ENCODE assay signal across 12 cellular contexts in the genomic region with DNA sequence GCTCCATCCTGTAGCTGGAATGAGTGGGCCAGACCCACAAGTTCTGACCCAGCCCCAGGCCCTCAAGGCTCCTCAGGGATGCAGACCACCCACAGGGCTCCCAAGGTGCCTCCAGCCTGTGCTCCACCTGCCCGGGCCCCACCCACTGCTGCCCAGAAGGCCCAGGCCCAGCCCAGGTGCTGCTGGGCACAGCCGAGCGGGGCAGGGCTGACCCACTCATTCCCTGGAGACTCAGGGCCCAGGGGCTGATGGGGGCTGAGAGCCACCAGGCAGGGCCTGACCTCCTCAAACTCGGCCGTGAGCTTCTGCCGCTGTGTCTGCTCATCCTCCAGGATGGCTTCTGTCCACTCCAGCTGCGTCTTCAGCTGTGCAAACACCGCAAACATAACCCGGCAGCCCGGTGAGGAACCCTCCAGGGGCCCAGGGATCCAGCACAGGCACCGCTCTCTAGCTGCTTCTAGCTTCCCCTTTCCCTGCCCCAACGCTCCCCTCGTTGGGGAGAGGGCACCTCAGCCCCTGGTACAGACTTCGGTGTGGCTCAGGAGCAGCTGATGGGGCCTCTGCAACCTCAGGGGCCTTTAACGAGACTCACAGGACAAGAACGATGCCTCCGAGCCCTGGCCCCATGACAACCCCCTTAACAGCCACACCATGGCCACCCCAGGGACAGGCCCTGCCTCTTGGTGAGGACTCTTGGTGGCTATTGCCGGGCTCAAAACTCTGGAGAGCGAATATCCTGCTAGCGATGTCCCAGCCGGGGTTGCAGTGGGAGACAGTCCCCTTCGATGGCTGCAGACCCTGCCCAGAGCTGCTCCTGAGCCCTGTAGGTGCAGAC. TPM values are rescaled to one million over a fixed set of nuclear protein-coding genes. Genes with fewer than 3 reads are reported as not detected.
A peak's percentile ranks its signal among the peaks of the same experiment; 100 is the strongest.
DNase-seq lines count a peak whose midpoint lies in the region; ATAC-seq and TF ChIP-seq lines count a peak whose summit lies in the region.
"Had no signal": no experiment of that assay in that cellular context is flagged by ENCODE, and none has a peak within 500 bp of the region (broad histone marks: within the 10 kb centered on the region; RNA-seq: fewer than 3 reads in every experiment).

No MANE protein-coding gene starts in this region.

- H3K36me3 ChIP-seq in tibial nerve = peaks cover 0 to 82% (median 7%) of the 10 kb centered on the region in 3 donors
- H3K36me3 ChIP-seq in neural progenitor cell = no peaks in the 10 kb centered on the region

- peaks cover 42% of the 10 kb centered on the region for H4K20me1 ChIP-seq in neural progenitor cell (ENCODE audit: low read depth)

- peaks cover 20% of the 10 kb centered on the region for H3K4me1 Mint-ChIP-seq in activated naive CD4-positive, alpha-beta T cell treated with anti-CD3 and anti-CD28 coated beads, Interleukin-2, amount 10 ng/mL, durations not matched to agents 7 days and 5 days
- no peaks in the 10 kb centered on the region for H3K4me1 Mint-ChIP-seq in stimulated activated memory B cell treated with anti-CD40 and anti-IgM and Interleukin-4, amounts not matched to agents 10 μg/mL and 1 μg/mL and 100 μg/mL, for 72 hours
- peaks cover 10% of the 10 kb centered on the region for H3K4me1 Mint-ChIP-seq in neural progenitor cell

- ATAC-seq in left lobe of liver (no peak), GM19397 (IDR thresholded peaks at IDR 0.05; ENCODE audit: unreplicated experiment) (no peak)
- no peak for ATAC-seq in stimulated activated memory B cell treated with anti-CD40 and anti-IgM and Interleukin-4, amounts not matched to agents 10 μg/mL and 1 μg/mL and 100 μg/mL, for 72 hours

- no peaks in the 10 kb centered on the region for H3F3A ChIP-seq in neural progenitor cell (ENCODE audit: low read depth)

- no peaks in the 10 kb centered on the region for H3K27me3 Mint-ChIP-seq in activated naive CD4-positive, alpha-beta T cell treated with anti-CD3 and anti-CD28 coated beads, Interleukin-2, amount 10 ng/mL, durations not matched to agents 7 days and 5 days
- no peaks in the 10 kb centered on the region for H3K27me3 Mint-ChIP-seq in stimulated activated memory B cell treated with anti-CD40 and anti-IgM and Interleukin-4, amounts not matched to agents 10 μg/mL and 1 μg/mL and 100 μg/mL, for 72 hours
- H3K27me3 Mint-ChIP-seq in neural progenitor cell (ENCODE audit: insufficient read depth, low read depth) = peaks cover 7% of the 10 kb centered on the region

- CTCF ChIA-PET in activated naive CD4-positive, alpha-beta T cell treated with anti-CD3 and anti-CD28 coated beads, Interleukin-2, amount 10 ng/mL, durations not matched to agents 7 days and 5 days (lab: Charles Lee) = interaction anchor here (0.6 to 1.5 kb wide), 6 partner anchors 9 to 381 kb away, joined by 3 to 6 read pairs (median 3); no protein-coding TSS in a partner anchor

- no peak overlapping the region for H3K27ac Mint-ChIP-seq in activated naive CD4-positive, alpha-beta T cell treated with anti-CD3 and anti-CD28 coated beads, Interleukin-2, amount 10 ng/mL, durations not matched to agents 7 days and 5 days
- H3K27ac Mint-ChIP-seq in stimulated activated memory B cell treated with anti-CD40 and anti-IgM and Interleukin-4, amounts not matched to agents 10 μg/mL and 1 μg/mL and 100 μg/mL, for 72 hours = no peak overlapping the region
- no peak overlapping the region for H3K27ac Mint-ChIP-seq in neural progenitor cell

- H3K27me3 ChIP-seq in tibial nerve (no peaks in the 10 kb centered on the region), neural progenitor cell (no peaks in the 10 kb centered on the region)

- H3K79me2 ChIP-seq in neural progenitor cell (ENCODE audit: low read depth) = no peaks in the 10 kb centered on the region

- peak; percentile 17 for DNase-seq in activated naive CD4-positive, alpha-beta T cell treated with anti-CD3 and anti-CD28 coated beads, Interleukin-2, amount 10 ng/mL, durations not matched to agents 7 days and 5 days
- DNase-seq in activated naive CD4-positive, alpha-beta T cell (lab: John Stamatoyannopoulos, UW) = no peak
- peak; percentile 70 for DNase-seq in SHP77 treated with DMSO at 0.1 percent for 48 hours (lab: John Stamatoyannopoulos, UW)
- peak; percentile 44 for DNase-seq in left lobe of liver (ENCODE audit: low spot score)
- DNase-seq in tibial nerve (ENCODE audit: low spot score in 2 of 2) = no peak
- DNase-seq in neural progenitor cell (ENCODE audit: low spot score) = no peak
- DNase-seq: activated CD4-positive, alpha-beta T cell treated with anti-CD3 and anti-CD28 coated beads, Interleukin-2, amount 50 U/mL, for 4 hours; anterior cingulate cortex; erythroblast; occipital lobe had no signal

- no peak for TF ChIP-seq EP300 in tibial nerve (IDR thresholded peaks at IDR 0.05)

- H3K9me3 ChIP-seq in tibial nerve (no peaks in the 10 kb centered on the region), neural progenitor cell (ENCODE audit: low read depth) (no peaks in the 10 kb centered on the region)

- H3K27ac ChIP-seq in tibial nerve (peak overlapping the region in 3 of 4 donors; percentile 26 to 56 (median 26)), neural progenitor cell (no peak overlapping the region)

- WGBS in tibial nerve, 2 donors = 55 to 67% methylated on average over 13 to 14 of the region's 22 CpGs

- H3K4me3 ChIP-seq in tibial nerve (no peak overlapping the region), neural progenitor cell (no peak overlapping the region)

- peaks cover 0 to 60% (median 7%) of the 10 kb centered on the region in 4 donors for H3K4me1 ChIP-seq in tibial nerve
- no peaks in the 10 kb centered on the region for H3K4me1 ChIP-seq in neural progenitor cell

- H3K4me3 Mint-ChIP-seq in activated naive CD4-positive, alpha-beta T cell treated with anti-CD3 and anti-CD28 coated beads, Interleukin-2, amount 10 ng/mL, durations not matched to agents 7 days and 5 days = no peak overlapping the region
- H3K4me3 Mint-ChIP-seq in stimulated activated memory B cell treated with anti-CD40 and anti-IgM and Interleukin-4, amounts not matched to agents 10 μg/mL and 1 μg/mL and 100 μg/mL, for 72 hours = no peak overlapping the region
- H3K4me3 Mint-ChIP-seq in neural progenitor cell = no peak overlapping the region

- no peak overlapping the region for H3K4me2 ChIP-seq in neural progenitor cell

- H3K9ac ChIP-seq in neural progenitor cell = no peak overlapping the region

- TF ChIP-seq CTCF in tibial nerve (IDR thresholded peaks at IDR 0.05) (no peak), neural progenitor cell (IDR thresholded peaks at IDR 0.05) (no peak)

- TF ChIP-seq POLR2A in tibial nerve (IDR thresholded peaks at IDR 0.05) = no peak

- H2AFZ ChIP-seq in neural progenitor cell (replicated peaks) = no peak overlapping the region

- H3K36me3 Mint-ChIP-seq in activated naive CD4-positive, alpha-beta T cell treated with anti-CD3 and anti-CD28 coated beads, Interleukin-2, amount 10 ng/mL, durations not matched to agents 7 days and 5 days = peaks cover 16% of the 10 kb centered on the region
- H3K36me3 Mint-ChIP-seq in stimulated activated memory B cell treated with anti-CD40 and anti-IgM and Interleukin-4, amounts not matched to agents 10 μg/mL and 1 μg/mL and 100 μg/mL, for 72 hours = peaks cover 22% of the 10 kb centered on the region
- H3K36me3 Mint-ChIP-seq in neural progenitor cell = peaks cover 2% of the 10 kb centered on the region

- no peaks in the 10 kb centered on the region for H3K9me3 Mint-ChIP-seq in activated naive CD4-positive, alpha-beta T cell treated with anti-CD3 and anti-CD28 coated beads, Interleukin-2, amount 10 ng/mL, durations not matched to agents 7 days and 5 days
- no peaks in the 10 kb centered on the region for H3K9me3 Mint-ChIP-seq in stimulated activated memory B cell treated with anti-CD40 and anti-IgM and Interleukin-4, amounts not matched to agents 10 μg/mL and 1 μg/mL and 100 μg/mL, for 72 hours
- no peaks in the 10 kb centered on the region for H3K9me3 Mint-ChIP-seq in neural progenitor cell

RNA-seq across cellular contexts. Expression of a gene that starts 46.0 kb away (rescaled TPM):
- total RNA-seq in left lobe of liver = 96.2 TPM
- total RNA-seq in tibial nerve = 100 to 1,000 TPM; 166 to 322 (median 242) TPM
- 107 and 158 TPM in 2 replicates for total RNA-seq in neural progenitor cell (ENCODE audit: low replicate concordance)

Comparison
In these comparisons a context has a peak if more than half of its experiments do, and no peak if none do; other contexts are left out.
1. DNase-seq: peak in activated naive CD4-positive, alpha-beta T cell treated with anti-CD3 and anti-CD28 coated beads, Interleukin-2, amount 10 ng/mL, durations not matched to agents 7 days and 5 days (single experiment), SHP77 treated with DMSO at 0.1 percent for 48 hours (single experiment) and left lobe of liver (single experiment); none in activated naive CD4-positive, alpha-beta T cell (0 of 4), tibial nerve (0 of 2) and neural progenitor cell (single experiment).